ENCODE assay signal across 1 cellular context in the genomic region with DNA sequence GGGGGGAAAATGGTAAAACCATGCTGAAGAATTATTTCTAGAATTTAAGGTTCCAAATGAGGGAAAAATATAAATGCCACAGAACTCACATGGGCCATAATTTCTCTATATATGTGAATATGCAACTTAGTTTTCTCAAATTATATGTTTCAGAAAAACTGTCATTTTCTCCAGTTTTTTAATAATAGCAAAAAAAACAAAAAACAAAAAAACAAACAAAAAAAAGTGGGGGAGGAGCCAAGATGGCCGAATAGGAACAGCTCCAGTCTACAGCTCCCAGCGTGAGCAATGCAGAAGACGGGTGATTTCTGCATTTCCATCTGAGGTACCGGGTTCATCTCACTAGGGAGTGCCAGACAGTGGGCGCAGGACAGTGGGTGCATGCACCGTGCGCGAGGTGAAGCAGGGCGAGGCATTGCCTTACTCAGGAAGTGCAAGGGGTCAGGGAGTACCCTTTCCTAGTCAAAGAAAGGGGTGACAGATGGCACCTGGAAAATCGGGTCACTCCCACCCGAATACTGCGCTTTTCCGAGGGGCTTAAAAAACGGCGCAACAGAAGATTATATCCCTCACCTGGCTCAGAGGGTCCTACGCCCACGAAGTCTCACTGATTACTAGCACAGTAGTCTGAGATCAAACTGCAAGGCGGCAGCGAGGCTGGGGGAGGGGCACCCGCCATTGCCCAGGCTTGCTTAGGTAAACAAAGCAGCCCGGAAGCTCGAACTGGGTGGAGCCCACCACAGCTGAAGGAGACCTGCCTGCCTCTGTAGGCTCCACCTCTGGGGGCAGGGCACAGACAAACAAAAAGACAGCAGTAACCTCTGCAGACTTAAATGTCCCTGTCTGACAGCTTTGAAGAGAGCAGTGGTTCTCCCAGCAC.
TF ChIP-seq lines count a peak whose summit lies in the region.

No MANE protein-coding gene starts in this region.

TF ChIP-seq in H1, 55 proteins besides CTCF, POLR2A, EP300 and RAD21:
- 0 out of 2 replicates have a peak, but pooled peaks have one; percentile 19 for TF ChIP-seq TAF1 (IDR thresholded peaks at IDR 0.05; ENCODE audit: low read depth, low read length)
